In genomic region chr15:34241376-34242350, GRCh38 we compare ENCODE assay signal across 8 cellular contexts. TPM values are rescaled to one million over a fixed set of nuclear protein-coding genes. Genes with fewer than 3 reads are reported as not detected.
DNase-seq lines count a peak whose midpoint lies in the region; ATAC-seq, FAIRE-seq and TF ChIP-seq lines count a peak whose summit lies in the region.

No MANE protein-coding gene starts in this region.

- peak; percentile 52 for TF ChIP-seq RAD21 in Ishikawa (IDR thresholded peaks at IDR 0.05; ENCODE audit: low read depth)

- no peaks in the 10 kb centered on the region for H3K27me3 ChIP-seq in pancreas

- no peaks in the 10 kb centered on the region for H3K9me3 ChIP-seq in pancreas

- H3K4me3 ChIP-seq in AG09309 (ENCODE audit: control insufficient read depth, low read depth, low read length) = no peak overlapping the region
- no peak overlapping the region for H3K4me3 ChIP-seq in pancreas

- DNase-seq in AG09309 (ENCODE audit: low read depth) = no peak
- DNase-seq in GM10266 (ENCODE audit: extremely low spot score) = peak; percentile 42
- peak; percentile 21 to 52 for DNase-seq in activated CD4-positive, alpha-beta T cell treated with anti-CD3 and anti-CD28 coated beads for 4 hours
- DNase-seq in fibroblast of peridontal ligament (ENCODE audit: extremely low read depth) = peak; percentile 67
- peak in 1 of 6 donors; percentile 17 for DNase-seq in pancreas

- H3K27ac ChIP-seq in pancreas = no peak overlapping the region

- H3K4me1 ChIP-seq in pancreas = no peaks in the 10 kb centered on the region

- WGBS in pancreas, 2 donors = 29 to 50% methylated on average over 1 of the region's 1 CpG

- ATAC-seq in pancreas (peak in 3 of 4 donors; percentile 77 to 88 (median 84)), GM19324 (IDR thresholded peaks at IDR 0.05; ENCODE audit: low FRiP score, unreplicated experiment) (no peak), GM19351 (IDR thresholded peaks at IDR 0.05; ENCODE audit: unreplicated experiment) (no peak)

- H3K36me3 ChIP-seq in pancreas = peaks cover 0 to 12% (median 4%) of the 10 kb centered on the region in 3 donors

- intact Hi-C loops in pancreas (cut with DNase I) = loop anchor here in 1 of 3 donors (10.0 kb wide), 1 partner anchor 353 kb away; no protein-coding TSS in a partner anchor

- peak; percentile 63 for TF ChIP-seq CTCF in AG09309 (IDR thresholded peaks at IDR 0.05; ENCODE audit: control insufficient read depth, insufficient read depth, low read depth, low read length, missing control alignments)
- peak; percentile 60 for TF ChIP-seq CTCF in GM10266 (IDR thresholded peaks at IDR 0.05; ENCODE audit: control insufficient read depth, insufficient read depth, low read depth, missing control alignments)
- peak; percentile 40 to 78 (median 74) for TF ChIP-seq CTCF in pancreas (IDR thresholded peaks at IDR 0.05)

- TF ChIP-seq EP300 in Ishikawa (IDR thresholded peaks at IDR 0.05; ENCODE audit: borderline replicate concordance) = no peak

- FAIRE-seq in pancreas (lab: Jason Lieb, UNC) = peak; percentile 47

TF ChIP-seq in Ishikawa, 13 proteins besides CTCF, POLR2A, EP300 and RAD21:
- no peak for TF ChIP-seq ZBTB7A (IDR thresholded peaks at IDR 0.05; ENCODE audit: low read depth)
- no peak for TF ChIP-seq YY1 (IDR thresholded peaks at IDR 0.05; ENCODE audit: low read depth)
- no peak for TF ChIP-seq CREB1 (IDR thresholded peaks at IDR 0.05; ENCODE audit: low read depth)
- TF ChIP-seq CEBPB (IDR thresholded peaks at IDR 0.05) = no peak
- TF ChIP-seq FOXM1 (IDR thresholded peaks at IDR 0.05; ENCODE audit: borderline replicate concordance, low read depth) = no peak
- no peak for TF ChIP-seq TAF1 (IDR thresholded peaks at IDR 0.05; ENCODE audit: low read depth)

RNA-seq across cellular contexts. Expression of gene EMC4, which starts 16.8 kb away (rescaled TPM):
- total RNA-seq in pancreas = 10 to 100 TPM; 39.6 to 52.7 (median 41.0) TPM
- polyA plus RNA-seq in pancreas = 10 to 100 TPM; 62.0 to 82.6 TPM

RNA-seq across cellular contexts. Expression of gene KATNBL1, which starts 31.8 kb away (rescaled TPM):
- 10 to 100 TPM in 4 of 6 donors, 1 to 10 TPM in 2; 9.4 to 24.0 (median 11.4) TPM for total RNA-seq in pancreas
- 10 to 100 TPM; 10.1 to 12.8 TPM for polyA plus RNA-seq in pancreas

Comparison
In these comparisons a context has a peak if more than half of its experiments do, and no peak if none do; other contexts are left out.
1. ATAC-seq: peak in pancreas (3 of 4); none in GM19324 (single experiment) and GM19351 (single experiment).
2. Peak in every context shown above with its lines, with median percentiles within 50 percentile points of each other: CTCF ChIP-seq.